Comparison of ENCODE assay signal across 24 cellular contexts in genomic region chr3:185199671-185200070, GRCh38. TPM values are rescaled to one million over a fixed set of nuclear protein-coding genes. Genes with fewer than 3 reads are reported as not detected.
DNase-seq lines count a peak whose midpoint lies in the region; ATAC-seq and TF ChIP-seq lines count a peak whose summit lies in the region.
"Had no signal": no experiment of that assay in that cellular context is flagged by ENCODE, and none has a peak within 500 bp of the region (broad histone marks: within the 10 kb centered on the region; RNA-seq: fewer than 3 reads in every experiment).

No MANE protein-coding gene starts in this region.

- H3K9ac ChIP-seq in H9 (ENCODE audit: extremely low read depth, insufficient read length, low read length) (no peak overlapping the region), GM23248 (no peak overlapping the region)
- H3K9ac ChIP-seq: KMS-11 had no signal

- H3K27ac ChIP-seq in 22Rv1: no peak overlapping the region
- H3K27ac ChIP-seq in H9 (ENCODE audit: insufficient read length, low read depth, low read length): no peak overlapping the region
- H3K27ac ChIP-seq in RWPE2 (ENCODE audit: poor library complexity, severe bottlenecking): peak overlapping the region; percentile 59
- H3K27ac ChIP-seq in foreskin keratinocyte: peak overlapping the region; percentile 93
- H3K27ac ChIP-seq in GM23248: no peak overlapping the region
- H3K27ac ChIP-seq: A549, KMS-11, prostate gland had no signal

- H3K79me2 ChIP-seq in H9 (ENCODE audit: insufficient read depth, low read length) (no peaks in the 10 kb centered on the region), GM23248 (ENCODE audit: insufficient read depth) (no peaks in the 10 kb centered on the region)

- H3K27me3 ChIP-seq in H9 (ENCODE audit: insufficient read depth, low read length): no peaks in the 10 kb centered on the region
- no peaks in the 10 kb centered on the region for H3K27me3 ChIP-seq in RWPE2 (ENCODE audit: insufficient read depth, poor library complexity, severe bottlenecking)
- H3K27me3 ChIP-seq in foreskin keratinocyte: no peaks in the 10 kb centered on the region
- H3K27me3 ChIP-seq in GM23248 (replicated peaks; ENCODE audit: insufficient read depth): no peaks in the 10 kb centered on the region

- H4K5ac ChIP-seq in H9 (ENCODE audit: insufficient read length, low read depth, low read length): no peak overlapping the region

- peak; percentile 19 for TF ChIP-seq CTCF in 22Rv1 (IDR thresholded peaks at IDR 0.05)
- peak; percentile 35; the same call in 1 of the 3 replicates for TF ChIP-seq CTCF in H9 (conservative IDR thresholded peaks at IDR 0.05)
- TF ChIP-seq CTCF in RWPE2 (IDR thresholded peaks at IDR 0.05; ENCODE audit: poor library complexity, severe bottlenecking): no peak
- TF ChIP-seq CTCF in foreskin keratinocyte (conservative IDR thresholded peaks at IDR 0.05): no peak
- no peak for TF ChIP-seq CTCF in chondrocyte (IDR thresholded peaks at IDR 0.05)

- H4K91ac ChIP-seq in H9 (ENCODE audit: insufficient read length, low read depth, low read length): no peak overlapping the region

- no peak overlapping the region for H2BK5ac ChIP-seq in H9 (ENCODE audit: insufficient read length, low read length)

- no peak overlapping the region for H3K56ac ChIP-seq in H9 (ENCODE audit: insufficient read length, low read depth, low read length)

- no peak overlapping the region for H3K4ac ChIP-seq in H9 (ENCODE audit: low read depth, low read length)

- H2BK12ac ChIP-seq in H9 (ENCODE audit: insufficient read length, low read depth, low read length): no peak overlapping the region

- H3F3A ChIP-seq in GM23248 (ENCODE audit: insufficient read depth): no peaks in the 10 kb centered on the region

- no peak overlapping the region for H2BK15ac ChIP-seq in H9 (ENCODE audit: low read depth, low read length)

- H3K4me3 Mint-ChIP-seq in H9: no peak overlapping the region
- H3K4me3 Mint-ChIP-seq in chondrocyte (ENCODE audit: unreplicated experiment): no peak overlapping the region
- H3K4me3 Mint-ChIP-seq: activated CD8-positive, alpha-beta T cell treated with anti-CD3 and anti-CD28 coated beads for 36 hours; CD8-positive, alpha-beta memory T cell; mesothelial cell of epicardium; naive B cell; T-helper 1 cell treated with Interleukin-12 subunit alpha and Interleukin-12 subunit beta and Interleukin-4 antibody, amounts not matched to agents 30 μg/mL and 1 μg/mL, for 36 hours had no signal

- WGBS in H9 (ENCODE audit: extremely low coverage, insufficient read length, low lambda C conversion rate): no CpG with 5 or more reads among the region's 5 CpGs
- 64 to 70% methylated on average over 5 of the region's 5 CpGs for WGBS in GM23248 (ENCODE audit: low coverage in 1 of 2, low lambda C conversion rate in 2 of 2, missing lambda C conversion rate in 2 of 2), 2 experiments

- H2AFZ ChIP-seq in H9 (ENCODE audit: low read length) (no peak overlapping the region), GM23248 (no peak overlapping the region)

- H3T11ph ChIP-seq in H9 (ENCODE audit: low read length): no peak overlapping the region

- H3K27ac Mint-ChIP-seq in H9 (no peak overlapping the region), chondrocyte (ENCODE audit: unreplicated experiment) (no peak overlapping the region)
- H3K27ac Mint-ChIP-seq: activated CD8-positive, alpha-beta T cell treated with anti-CD3 and anti-CD28 coated beads for 36 hours; activated naive CD4-positive, alpha-beta T cell treated with anti-CD3 and anti-CD28 coated beads, Interleukin-2, amount 50 U/mL, for 72 hours; CD8-positive, alpha-beta memory T cell; T-helper 1 cell treated with Interleukin-12 subunit alpha and Interleukin-12 subunit beta and Interleukin-4 antibody, amounts not matched to agents 30 μg/mL and 1 μg/mL, for 36 hours had no signal

- H3K18ac ChIP-seq in H9 (ENCODE audit: insufficient read length, low read depth, low read length): no peak overlapping the region

- H3K4me2 ChIP-seq in H9 (ENCODE audit: insufficient read depth, insufficient read length, low read length) (no peak overlapping the region), GM23248 (ENCODE audit: unreplicated experiment) (no peak overlapping the region)
- H3K4me2 ChIP-seq: A549, KMS-11 had no signal

- H3K36me3 Mint-ChIP-seq in H9 (ENCODE audit: insufficient read depth in 1 of 3, low read depth in 3 of 3) (no peaks in the 10 kb centered on the region), chondrocyte (ENCODE audit: low read depth) (no peaks in the 10 kb centered on the region)
- H3K36me3 Mint-ChIP-seq: naive B cell had no signal

- DNase-seq in H9 (no peak), RWPE2 (ENCODE audit: low spot score) (no peak), foreskin keratinocyte (no peak), left cardiac atrium (no peak), foreskin melanocyte (no peak), GM23248 (no peak), chondrocyte (ENCODE audit: low spot score) (no peak)
- DNase-seq: activated CD8-positive, alpha-beta T cell treated with anti-CD3 and anti-CD28 coated beads for 36 hours; CD8-positive, alpha-beta memory T cell; cortex of kidney; DMS153; left ventricle myocardium superior; naive B cell; NCI-H146; stimulated activated naive CD4-positive, alpha-beta T cell had no signal

- no peaks in the 10 kb centered on the region for H3K36me3 ChIP-seq in RWPE2 (ENCODE audit: low read depth)
- no peaks in the 10 kb centered on the region for H3K36me3 ChIP-seq in GM23248 (ENCODE audit: low read depth)
- H3K36me3 ChIP-seq: prostate gland had no signal

- no peaks in the 10 kb centered on the region for H3K9me2 ChIP-seq in GM23248 (ENCODE audit: insufficient read depth)

- peaks cover 4 to 6% of the 10 kb centered on the region in 2 experiments; a peak in 3 of 5 replicates for H3K9me3 Mint-ChIP-seq in H9
- H3K9me3 Mint-ChIP-seq in chondrocyte (ENCODE audit: low read depth): peaks cover 4% of the 10 kb centered on the region
- H3K9me3 Mint-ChIP-seq: activated CD8-positive, alpha-beta T cell treated with anti-CD3 and anti-CD28 coated beads for 36 hours; T-helper 1 cell treated with Interleukin-12 subunit alpha and Interleukin-12 subunit beta and Interleukin-4 antibody, amounts not matched to agents 30 μg/mL and 1 μg/mL, for 36 hours had no signal

- H4K8ac ChIP-seq in H9 (replicated peaks; ENCODE audit: insufficient read length, low read depth, low read length): no peak overlapping the region

- H3K23ac ChIP-seq in H9 (ENCODE audit: insufficient read length, low read depth, low read length): no peak overlapping the region

- H3K4me1 Mint-ChIP-seq in H9 (no peaks in the 10 kb centered on the region), chondrocyte (ENCODE audit: low read depth) (peaks cover 5% of the 10 kb centered on the region)
- H3K4me1 Mint-ChIP-seq: CD8-positive, alpha-beta memory T cell; naive B cell had no signal

- in situ Hi-C loops in GM23248 (cut with MboI): no loop called here

- no peak overlapping the region for H2AK5ac ChIP-seq in H9 (ENCODE audit: insufficient read length, low read length)

- no peaks in the 10 kb centered on the region for H3K79me1 ChIP-seq in H9 (ENCODE audit: insufficient read depth, low read depth, low read length, poor library complexity, severe bottlenecking)

- H4K20me1 ChIP-seq in H9 (ENCODE audit: control insufficient read depth, insufficient read depth, insufficient read length) (no peaks in the 10 kb centered on the region), GM23248 (ENCODE audit: insufficient read depth) (no peaks in the 10 kb centered on the region)

- intact Hi-C loops in left cardiac atrium (cut with DNase I): no loop called here

- no peak for ATAC-seq in RWPE2 (ENCODE audit: low read depth)
- no peak for ATAC-seq in foreskin keratinocyte
- no peak for ATAC-seq in left cardiac atrium
- ATAC-seq: A549; activated CD8-positive, alpha-beta T cell treated with anti-CD3 and anti-CD28 coated beads for 36 hours; activated naive CD4-positive, alpha-beta T cell treated with anti-CD3 and anti-CD28 coated beads, Interleukin-2, amount 50 U/mL, for 72 hours; left ventricle myocardium superior; sciatic nerve had no signal

- no peak overlapping the region for H3K4me3 ChIP-seq in RWPE2 (ENCODE audit: severe bottlenecking)
- no peak overlapping the region for H3K4me3 ChIP-seq in GM23248
- H3K4me3 ChIP-seq: A549, prostate gland had no signal

- no peaks in the 10 kb centered on the region for H3K23me2 ChIP-seq in H9 (ENCODE audit: insufficient read length, low read depth, low read length, poor library complexity, severe bottlenecking)

- no peak overlapping the region for H3K14ac ChIP-seq in H9 (ENCODE audit: insufficient read depth, low read length)

- H2BK120ac ChIP-seq in H9 (ENCODE audit: low read depth, low read length, poor library complexity, severe bottlenecking): no peak overlapping the region

- H3K4me1 ChIP-seq in H9 (ENCODE audit: insufficient read depth, low read length) (no peaks in the 10 kb centered on the region), RWPE2 (ENCODE audit: insufficient read depth, poor library complexity, severe bottlenecking) (peaks cover 13% of the 10 kb centered on the region), foreskin keratinocyte (peaks cover 10% of the 10 kb centered on the region), GM23248 (ENCODE audit: insufficient read depth) (peaks cover 8% of the 10 kb centered on the region)
- H3K4me1 ChIP-seq: A549, prostate gland had no signal

- H3K9me3 ChIP-seq in H9 (ENCODE audit: control insufficient read depth, low read depth, low read length) (no peaks in the 10 kb centered on the region), RWPE2 (ENCODE audit: severe bottlenecking) (no peaks in the 10 kb centered on the region), GM23248 (ENCODE audit: low read depth) (no peaks in the 10 kb centered on the region)
- H3K9me3 ChIP-seq: A549, prostate gland had no signal

- H3K27me3 Mint-ChIP-seq in H9 (ENCODE audit: low read depth) (peaks cover 2% of the 10 kb centered on the region; the same call in 1 of the 2 replicates), chondrocyte (ENCODE audit: low read depth) (no peaks in the 10 kb centered on the region)
- H3K27me3 Mint-ChIP-seq: activated CD8-positive, alpha-beta T cell treated with anti-CD3 and anti-CD28 coated beads for 36 hours; CD8-positive, alpha-beta memory T cell; naive B cell had no signal

- H2BK20ac ChIP-seq in H9 (ENCODE audit: low read depth, low read length, poor library complexity, severe bottlenecking): no peak overlapping the region

RNA-seq across cellular contexts. Expression of gene C3orf70, which starts 46.8 kb away (rescaled TPM):
- total RNA-seq in H9 (2021) (0.52 and 0.66 TPM in 2 replicates), foreskin keratinocyte (under 0.01 TPM in 1 of 2 replicates, not detected in the other), left cardiac atrium (1 to 10 TPM; 3.1 TPM), chondrocyte (10.2 to 27.7 TPM (median 25.6 TPM) in 3 replicates)
- polyA plus RNA-seq in foreskin keratinocyte (not detected in 2 replicates), GM23248 (2016; fragmentation: Nextera tagmentation; extraction: Ambion mirVana) (not detected in 2 replicates)
- not detected in 2 replicates for total RNA-seq in GM23248 (2014; rRNA removed; shearing (Covaris generic))
- total RNA-seq: NCI-H460 had no signal
- polyA plus RNA-seq: CD8-positive, alpha-beta memory T cell had no signal

RNA-seq across cellular contexts. Expression of gene EHHADH, which starts 54.2 kb away (rescaled TPM):
- total RNA-seq in H9 (2021) (2.1 and 2.7 TPM in 2 replicates), foreskin keratinocyte (5.5 and 5.9 TPM in 2 replicates), left cardiac atrium (10 to 100 TPM; 12.8 to 15.3 TPM), chondrocyte (0.70 to 4.9 TPM (median 3.5 TPM) in 3 replicates)
- polyA plus RNA-seq in foreskin keratinocyte (1.9 and 2.2 TPM in 2 replicates), GM23248 (2016; fragmentation: Nextera tagmentation; extraction: Ambion mirVana) (2.9 and 3.1 TPM in 2 replicates)
- 2.7 and 4.3 TPM in 2 replicates for total RNA-seq in GM23248 (2014; rRNA removed; shearing (Covaris generic))

Comparison
In these comparisons a context has a peak if more than half of its experiments do, and no peak if none do; other contexts are left out.
1. H3K27ac ChIP-seq: peak in RWPE2 (single experiment) and foreskin keratinocyte (single experiment); none in 22Rv1 (single experiment), H9 (single experiment) and GM23248 (single experiment).
2. CTCF ChIP-seq: peak in 22Rv1 (single experiment) and H9 (single experiment); none in RWPE2 (single experiment), foreskin keratinocyte (single experiment) and chondrocyte (single experiment).